In the genomic region with DNA sequence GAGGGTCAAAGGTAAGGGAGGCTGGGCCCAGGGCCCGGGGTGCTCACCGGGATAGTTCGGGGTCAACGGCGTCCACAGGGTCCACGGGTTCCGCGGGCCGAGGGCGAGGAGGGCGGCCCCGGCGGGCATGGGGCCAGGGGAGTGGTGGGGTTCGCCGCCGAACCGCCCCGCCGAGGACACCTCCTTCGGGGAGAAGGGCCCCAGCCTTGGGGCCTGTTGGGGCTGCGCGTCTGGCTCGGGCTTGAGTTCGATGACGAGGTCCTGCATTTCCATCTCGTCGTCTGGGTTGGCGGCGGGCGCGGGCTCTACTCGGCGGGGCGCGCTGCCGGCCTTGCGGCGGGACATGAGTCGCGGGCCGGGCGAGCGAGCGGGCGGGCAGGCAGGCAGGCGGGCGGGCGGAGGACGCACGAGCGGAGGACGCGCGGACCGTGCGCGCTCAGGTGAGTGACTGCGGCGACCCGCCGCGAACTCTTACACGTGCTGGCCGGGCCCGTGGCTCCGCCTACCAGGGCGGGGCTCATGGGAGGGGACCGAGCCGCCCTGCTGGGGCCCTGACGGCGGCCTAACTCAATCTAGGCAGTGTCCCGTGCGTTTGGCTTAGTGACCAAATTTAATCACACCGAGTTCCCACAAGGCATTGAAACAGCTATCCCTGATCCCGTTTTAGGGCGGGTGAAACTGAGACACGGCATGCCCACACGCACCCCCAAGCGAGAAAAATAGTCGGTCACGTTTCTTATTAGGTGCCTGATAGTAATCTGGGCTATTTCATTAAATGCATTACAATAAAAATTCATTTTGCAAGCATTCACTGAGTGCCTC, we compare ENCODE assay signal across 8 cellular contexts. TPM values are rescaled to one million over a fixed set of nuclear protein-coding genes. Genes with fewer than 3 reads are reported as not detected.
A peak's percentile ranks its signal among the peaks of the same experiment; 100 is the strongest.
DNase-seq lines count a peak whose midpoint lies in the region; ATAC-seq and TF ChIP-seq lines count a peak whose summit lies in the region.

A gene (minus strand): TSS at position 450 of the 822 bp plus-strand sequence. CDS start 105 bp downstream, at position 345.

- CTCF ChIA-PET in activated naive CD4-positive, alpha-beta T cell treated with anti-CD3 and anti-CD28 coated beads, Interleukin-2, amount 10 ng/mL, durations not matched to agents 7 days and 5 days (lab: Charles Lee): interaction anchor here (1.2 to 1.3 kb wide), 2 partner anchors 11 to 37 kb away, joined by 3 read pairs; a partner anchor contains a TSS

- no peaks in the 10 kb centered on the region for H3K9me3 Mint-ChIP-seq in activated naive CD4-positive, alpha-beta T cell treated with anti-CD3 and anti-CD28 coated beads, Interleukin-2, amount 10 ng/mL, durations not matched to agents 7 days and 5 days

- TF ChIP-seq CTCF in heart right ventricle (IDR thresholded peaks at IDR 0.05): no peak
- no peak for TF ChIP-seq CTCF in retinal pigment epithelial cell (conservative IDR thresholded peaks at IDR 0.05; ENCODE audit: low read depth, low read length)

- intact Hi-C loops in heart right ventricle (cut with DNase I): no loop called here

- ATAC-seq in GM19455 (IDR thresholded peaks at IDR 0.05; ENCODE audit: unreplicated experiment) (peak; percentile 40), heart right ventricle (peak; percentile 44 to 74 (median 64))

- WGBS in HUES64: 2% methylated on average over 81 of the region's 81 CpGs
- WGBS in heart right ventricle, 2 donors: 2 to 3% methylated on average over 58 to 81 of the region's 81 CpGs

- peak within 1 kb of the TSS; percentile 76 for H3K4me3 Mint-ChIP-seq in activated naive CD4-positive, alpha-beta T cell treated with anti-CD3 and anti-CD28 coated beads, Interleukin-2, amount 10 ng/mL, durations not matched to agents 7 days and 5 days

- H3K9me3 ChIP-seq in HUES64 (ENCODE audit: insufficient read depth, low read depth, low read length) (no peaks in the 10 kb centered on the region), heart right ventricle (no peaks in the 10 kb centered on the region)

- peak; percentile 92 for DNase-seq in COLO668 (lab: John Stamatoyannopoulos, UW; ENCODE audit: unreplicated experiment)
- peak; percentile 87 for DNase-seq in SK-N-DZ (ENCODE audit: low spot score)
- DNase-seq in activated naive CD4-positive, alpha-beta T cell treated with anti-CD3 and anti-CD28 coated beads, Interleukin-2, amount 10 ng/mL, durations not matched to agents 7 days and 5 days: peak; percentile 84
- DNase-seq in heart right ventricle: peak; percentile 41 to 74
- DNase-seq in retinal pigment epithelial cell (ENCODE audit: low read depth): no peak
- DNase-seq in midbrain (lab: John Stamatoyannopoulos, UW): no peak

- peak within 1 kb of the TSS; percentile 58 for H3K9ac ChIP-seq in HUES64 (ENCODE audit: low read depth, low read length)

- H3K27ac Mint-ChIP-seq in activated naive CD4-positive, alpha-beta T cell treated with anti-CD3 and anti-CD28 coated beads, Interleukin-2, amount 10 ng/mL, durations not matched to agents 7 days and 5 days: peak within 1 kb of the TSS; percentile 84

- H3K36me3 Mint-ChIP-seq in activated naive CD4-positive, alpha-beta T cell treated with anti-CD3 and anti-CD28 coated beads, Interleukin-2, amount 10 ng/mL, durations not matched to agents 7 days and 5 days: peaks cover 7% of the 10 kb centered on the region

- H3K27me3 Mint-ChIP-seq in activated naive CD4-positive, alpha-beta T cell treated with anti-CD3 and anti-CD28 coated beads, Interleukin-2, amount 10 ng/mL, durations not matched to agents 7 days and 5 days: no peaks in the 10 kb centered on the region

- H3K27me3 ChIP-seq in HUES64 (ENCODE audit: insufficient read depth, low read length): no peaks in the 10 kb centered on the region
- H3K27me3 ChIP-seq in heart right ventricle: no peaks in the 10 kb centered on the region

- H3K27ac ChIP-seq in HUES64 (ENCODE audit: low read depth, low read length): peak within 1 kb of the TSS; percentile 77; the same call in 1 of the 2 replicates
- peak within 1 kb of the TSS in 7 of 10 donors; percentile 2 to 88 (median 46) for H3K27ac ChIP-seq in heart right ventricle

- peaks cover 41% of the 10 kb centered on the region for H3K4me1 ChIP-seq in HUES64 (ENCODE audit: insufficient read depth, low read length)
- peaks cover 13 to 51% (median 33%) of the 10 kb centered on the region in 9 donors for H3K4me1 ChIP-seq in heart right ventricle

- peaks cover 50% of the 10 kb centered on the region for H3K4me1 Mint-ChIP-seq in activated naive CD4-positive, alpha-beta T cell treated with anti-CD3 and anti-CD28 coated beads, Interleukin-2, amount 10 ng/mL, durations not matched to agents 7 days and 5 days

- H3K4me3 ChIP-seq in HUES64 (ENCODE audit: low read length) (peak within 1 kb of the TSS; percentile 77), heart right ventricle (peak within 1 kb of the TSS; percentile 20 to 71 (median 53)), retinal pigment epithelial cell (ENCODE audit: low read length) (peak within 1 kb of the TSS; percentile 46)

- peaks cover 17% of the 10 kb centered on the region for H3K36me3 ChIP-seq in HUES64 (ENCODE audit: insufficient read depth, low read length)
- peaks cover 0 to 15% (median 0%) of the 10 kb centered on the region in 9 donors for H3K36me3 ChIP-seq in heart right ventricle

RNA-seq across cellular contexts. Expression of the gene that starts here (rescaled TPM):
- 5.6 TPM for polyA plus RNA-seq in HUES64 (2013, experiment 1 of 2)
- polyA plus RNA-seq in HUES64 (2013, experiment 2 of 2): 5.3 TPM
- 0.08 and 1.2 TPM in 2 replicates for polyA plus RNA-seq in SK-N-DZ (2014; cell fraction: cytosol; rRNA removed)
- polyA plus RNA-seq in SK-N-DZ (2014; cell fraction: nucleus; rRNA removed): 1.1 and 1.8 TPM in 2 replicates
- total RNA-seq in heart right ventricle: under 1 TPM in 5 of 10 donors, not detected in 5; 0.15 to 0.29 (median 0.21) TPM
- under 1 TPM; 0.22 to 0.95 TPM for polyA plus RNA-seq in heart right ventricle

Comparison
In these comparisons a context has a peak if more than half of its experiments do, and no peak if none do; other contexts are left out.
1. Peak in DNase-seq, ATAC-seq, H3K4me3 ChIP-seq and H3K27ac ChIP-seq in heart right ventricle; RNA of the gene not detected or under 1 TPM.
2. DNase-seq: peak in COLO668 (single experiment), SK-N-DZ (single experiment) and activated naive CD4-positive, alpha-beta T cell treated with anti-CD3 and anti-CD28 coated beads, Interleukin-2, amount 10 ng/mL, durations not matched to agents 7 days and 5 days (single experiment); none in retinal pigment epithelial cell (single experiment) and midbrain (single experiment).
3. Peak in every context shown above with its lines, with median percentiles within 50 percentile points of each other: H3K4me3 ChIP-seq.